ENCODE assay signal across 1 cellular context in genomic region chr14:72621387-72622065, GRCh38.
TF ChIP-seq lines count a peak whose summit lies in the region.

No MANE protein-coding gene starts in this region.

TF ChIP-seq in H1, 55 proteins besides CTCF, POLR2A, EP300 and RAD21:
- TF ChIP-seq KDM5A (IDR thresholded peaks at IDR 0.05; ENCODE audit: low read length) (no peak), NANOG (IDR thresholded peaks at IDR 0.05; ENCODE audit: insufficient read depth, low read depth, low read length, poor library complexity, severe bottlenecking) (peak; percentile 78), EZH2 (IDR thresholded peaks at IDR 0.05; ENCODE audit: low read depth, low read length, severe bottlenecking) (no peak), POU5F1 (IDR thresholded peaks at IDR 0.05; ENCODE audit: low read depth, low read length) (0 out of 2 replicates have a peak, but pooled peaks have one; percentile 47), CBX8 (IDR thresholded peaks at IDR 0.05; ENCODE audit: borderline replicate concordance, low read depth, low read length) (no peak), SIX5 (IDR thresholded peaks at IDR 0.05; ENCODE audit: low read depth, low read length) (no peak), BRCA1 (IDR thresholded peaks at IDR 0.05; ENCODE audit: low read depth, low read length) (no peak)
